In genomic region chr2:135875491-135876065, GRCh38 we compare ENCODE assay signal across 8 cellular contexts. TPM values are rescaled to one million over a fixed set of nuclear protein-coding genes. Genes with fewer than 3 reads are reported as not detected.
DNase-seq lines count a peak whose midpoint lies in the region; ATAC-seq and TF ChIP-seq lines count a peak whose summit lies in the region.

No MANE protein-coding gene starts in this region.

- CTCF ChIA-PET in CD8-positive, alpha-beta memory T cell (lab: Charles Lee), result interaction anchor here (0.7 to 1.9 kb wide), 5 partner anchors 16 to 548 kb away, joined by 3 to 9 read pairs (median 3); no protein-coding TSS in a partner anchor

- H3K9me3 ChIP-seq in CD8-positive, alpha-beta memory T cell (ENCODE audit: low read length), result no peaks in the 10 kb centered on the region
- H3K9me3 ChIP-seq in ovary (no peaks in the 10 kb centered on the region), transverse colon (no peaks in the 10 kb centered on the region)

- peaks cover 0 to 38% (median 5%) of the 10 kb centered on the region in 3 donors for H3K36me3 Mint-ChIP-seq in CD8-positive, alpha-beta memory T cell

- H3K9me3 Mint-ChIP-seq in CD8-positive, alpha-beta memory T cell, result peaks cover 0 to 1% (median 0%) of the 10 kb centered on the region in 5 donors

- peak overlapping the region; percentile 83 to 99 (median 98) for H3K27ac Mint-ChIP-seq in CD8-positive, alpha-beta memory T cell

- TF ChIP-seq EP300 in ovary (IDR thresholded peaks at IDR 0.05) (no peak), transverse colon (IDR thresholded peaks at IDR 0.05; ENCODE audit: low read depth) (no peak)

- H3K27me3 ChIP-seq in CD8-positive, alpha-beta memory T cell (ENCODE audit: insufficient read depth, low read length, poor library complexity, severe bottlenecking), result no peaks in the 10 kb centered on the region
- no peaks in the 10 kb centered on the region for H3K27me3 ChIP-seq in ovary
- no peaks in the 10 kb centered on the region for H3K27me3 ChIP-seq in transverse colon

- WGBS in ovary, 3 donors, result 0 to 1% (median 1%) methylated on average over 26 of the region's 26 CpGs
- WGBS in transverse colon (ENCODE audit: low coverage in 1 of 2), 2 donors, result 0% methylated on average over 26 of the region's 26 CpGs; no CpG with 5 or more reads in 1 of the 2 donors

- H3K4me3 Mint-ChIP-seq in CD8-positive, alpha-beta memory T cell, result peak overlapping the region; percentile 85 to 98 (median 94)

- in situ Hi-C loops in transverse colon (cut with MboI; ENCODE audit: low pct_ligation_motif_present in 1 of 4, low pct_unique_long_range_greater_than_20kb in 1 of 4, low sequenced_read_pairs in 3 of 4), result no loop called here

- peak overlapping the region; percentile 71 for H3K4me3 ChIP-seq in CD8-positive, alpha-beta memory T cell (ENCODE audit: low read length)
- H3K4me3 ChIP-seq in ovary (peak overlapping the region; percentile 89), transverse colon (peak overlapping the region; percentile 76 to 97 (median 92))

- peaks cover 23% of the 10 kb centered on the region for H3K4me1 ChIP-seq in CD8-positive, alpha-beta memory T cell (ENCODE audit: insufficient read depth, low read length)
- H3K4me1 ChIP-seq in ovary (ENCODE audit: insufficient read depth) (peaks cover 7% of the 10 kb centered on the region), transverse colon (peaks cover 0 to 22% (median 9%) of the 10 kb centered on the region in 4 donors)

- peaks cover 2% of the 10 kb centered on the region for H3K36me3 ChIP-seq in CD8-positive, alpha-beta memory T cell (ENCODE audit: insufficient read depth, low read length)
- no peaks in the 10 kb centered on the region for H3K36me3 ChIP-seq in ovary
- H3K36me3 ChIP-seq in transverse colon, result no peaks in the 10 kb centered on the region

- peak; percentile 60 to 86 (median 77) for DNase-seq in CD8-positive, alpha-beta memory T cell
- DNase-seq in RKO (ENCODE audit: low spot score) (peak; percentile 82), globus pallidus (ENCODE audit: low spot score) (peak; percentile 24), ovary (peak in 4 of 5 donors; percentile 20 to 58 (median 47)), transverse colon (peak; percentile 68)
- DNase-seq in activated effector memory CD4-positive, alpha-beta T cell treated with anti-CD3 and anti-CD28 coated beads, Interleukin-2, amount 50 U/mL, for 16 hours, result peak; percentile 91

- peak overlapping the region; percentile 92 for H3K27ac ChIP-seq in CD8-positive, alpha-beta memory T cell (ENCODE audit: low read depth, low read length)
- H3K27ac ChIP-seq in ovary (peak overlapping the region; percentile 82 to 85), transverse colon (peak overlapping the region; percentile 87 to 90 (median 88))

- no peak for TF ChIP-seq POLR2A in ovary (IDR thresholded peaks at IDR 0.05)
- TF ChIP-seq POLR2A in transverse colon (IDR thresholded peaks at IDR 0.05), result no peak

- peak; percentile 61 for ATAC-seq in GM19328 (IDR thresholded peaks at IDR 0.05; ENCODE audit: unreplicated experiment)
- peak; percentile 58 for ATAC-seq in HG03442 (IDR thresholded peaks at IDR 0.05; ENCODE audit: unreplicated experiment)

- TF ChIP-seq CTCF in ovary (IDR thresholded peaks at IDR 0.05) (no peak), transverse colon (IDR thresholded peaks at IDR 0.05) (no peak)

- H3K4me1 Mint-ChIP-seq in CD8-positive, alpha-beta memory T cell, result peaks cover 35 to 53% (median 48%) of the 10 kb centered on the region in 3 donors

- peaks cover 0 to 2% of the 10 kb centered on the region in 2 donors for H3K27me3 Mint-ChIP-seq in CD8-positive, alpha-beta memory T cell

- POLR2A ChIA-PET in CD8-positive, alpha-beta memory T cell (lab: Charles Lee), result interaction anchor here (0.6 to 1.1 kb wide), 7 partner anchors 17 to 345 kb away, joined by 3 to 6 read pairs (median 4); partner anchors contain the start of genes R3HDM1, UBXN4 and ZRANB3

- intact Hi-C loops in ovary (cut with DNase I), result loop anchor here in 2 of 4 donors (10.0 kb wide), 2 partner anchors 109 to 861 kb away; partner anchors contain the start of gene DARS1 (in 1 of the 2)
- intact Hi-C loops in transverse colon (cut with DNase I; ENCODE audit: low total_unique reads), result no loop called here

RNA-seq across cellular contexts. Expression of gene MCM6, which starts 0.7 kb away (rescaled TPM):
- total RNA-seq in CD8-positive, alpha-beta memory T cell, result 100 to 1,000 TPM; 175 to 178 TPM
- polyA plus RNA-seq in CD8-positive, alpha-beta memory T cell, result 14.8 TPM
- 10 to 100 TPM in 5 of 7 donors, 1 to 10 TPM in 2; 7.2 to 20.1 (median 15.4) TPM for total RNA-seq in ovary
- 10 to 100 TPM; 10.4 to 19.4 TPM for polyA plus RNA-seq in ovary
- 1 to 10 TPM in 3 of 4 donors, under 1 TPM in 1; 0.37 to 7.9 (median 3.7) TPM for total RNA-seq in transverse colon

RNA-seq across cellular contexts. Expression of gene LCT, which starts 38.6 kb away (rescaled TPM):
- under 1 TPM; 0.29 to 0.48 TPM for total RNA-seq in CD8-positive, alpha-beta memory T cell
- not detected for polyA plus RNA-seq in CD8-positive, alpha-beta memory T cell
- total RNA-seq in ovary, result under 1 TPM in 1 of 7 donors, not detected in 6; 0.12 TPM
- polyA plus RNA-seq in ovary, result not detected
- under 1 TPM in 1 of 4 donors, not detected in 3; 0.32 TPM for total RNA-seq in transverse colon

Comparison
In these comparisons a context has a peak if more than half of its experiments do, and no peak if none do; other contexts are left out.
1. Peak in every context shown above with its lines: DNase-seq, ATAC-seq, H3K4me3 ChIP-seq and H3K27ac ChIP-seq.
2. DNase-seq: peak in every context shown above with its lines; median percentile 91 in activated effector memory CD4-positive, alpha-beta T cell treated with anti-CD3 and anti-CD28 coated beads, Interleukin-2, amount 50 U/mL, for 16 hours; 82 in RKO; 77 in CD8-positive, alpha-beta memory T cell; 68 in transverse colon; 47 in ovary; 24 in globus pallidus.
3. RNA of gene MCM6, which starts 0.7 kb away (total RNA-seq): 175 to 178 TPM in CD8-positive, alpha-beta memory T cell; 7.2 to 20.1 TPM in ovary and 0.37 to 7.9 TPM in transverse colon; every median in the first group is over 4 times any median in the second.